In the genomic region with DNA sequence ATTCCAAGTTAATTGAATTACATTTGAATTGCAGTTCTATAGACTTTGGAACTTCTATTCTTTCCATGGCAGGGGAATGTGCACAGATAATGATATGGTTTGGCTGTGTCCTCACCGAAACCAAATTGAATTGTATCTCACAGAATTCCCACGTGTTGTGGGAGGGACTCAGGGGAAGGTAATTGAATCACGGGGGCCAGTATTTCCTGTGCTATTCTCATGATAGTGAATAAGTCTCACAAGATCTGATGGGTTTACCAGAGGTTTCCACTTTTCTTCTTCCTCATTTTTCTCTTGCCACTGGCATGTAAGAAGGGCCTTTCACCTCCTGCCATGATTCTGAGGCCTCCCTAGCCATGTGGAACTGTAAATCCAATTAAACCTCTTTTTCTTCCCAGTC, we compare ENCODE assay signal across 7 cellular contexts. TPM values are rescaled to one million over a fixed set of nuclear protein-coding genes. Genes with fewer than 3 reads are reported as not detected.
"Had no signal": no experiment of that assay in that cellular context is flagged by ENCODE, and none has a peak within 500 bp of the region (broad histone marks: within the 10 kb centered on the region; RNA-seq: fewer than 3 reads in every experiment).

No MANE protein-coding gene starts in this region.

RNA-seq across cellular contexts. Expression of gene JAKMIP2, which starts 20.6 kb away (rescaled TPM):
- total RNA-seq: PC-9 had no signal
- polyA plus RNA-seq: IMR-90 had no signal

RNA-seq across cellular contexts. Expression of gene SPINK1, which starts 28.3 kb away (rescaled TPM):
- total RNA-seq: HT1080, IMR-90, M059J, PC-9, Right ventricle myocardium inferior, RPMI7951, SJCRH30 had no signal
- polyA plus RNA-seq: IMR-90 had no signal
